Comparison of ENCODE assay signal across 9 cellular contexts in the genomic region with DNA sequence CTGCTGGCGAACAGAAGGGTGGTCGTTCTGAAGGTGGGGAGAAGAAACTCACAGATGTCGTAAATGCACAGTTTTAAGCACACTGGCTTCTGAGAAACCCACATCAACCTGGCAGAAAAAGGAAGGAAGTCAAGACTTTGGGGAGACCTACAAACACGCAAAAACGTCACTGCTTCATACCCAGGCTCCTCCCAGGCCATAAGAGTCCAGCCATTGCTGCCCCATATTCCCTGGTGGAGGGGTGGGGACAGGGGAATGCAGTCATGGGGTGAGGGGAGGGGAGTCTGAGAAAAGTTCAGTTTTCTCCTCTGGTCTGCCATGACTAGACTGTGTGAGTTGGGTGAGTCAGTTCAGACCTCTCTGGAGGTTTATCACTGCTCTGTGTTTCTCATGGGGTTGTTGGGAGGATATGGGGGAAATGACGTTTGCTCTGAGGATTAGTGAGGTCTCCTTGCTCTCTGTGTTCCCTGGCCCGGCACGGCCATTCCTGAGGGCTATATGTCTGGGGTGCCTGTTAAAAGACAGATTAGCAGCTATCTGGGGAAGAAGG.
DNase-seq lines count a peak whose midpoint lies in the region; ATAC-seq and TF ChIP-seq lines count a peak whose summit lies in the region.
"Had no signal": no experiment of that assay in that cellular context is flagged by ENCODE, and none has a peak within 500 bp of the region (broad histone marks: within the 10 kb centered on the region; RNA-seq: fewer than 3 reads in every experiment).

No MANE protein-coding gene starts in this region.

- H4K5ac ChIP-seq in H9 (ENCODE audit: insufficient read length, low read depth, low read length), result no peak overlapping the region

- no peaks in the 10 kb centered on the region for H3K23me2 ChIP-seq in H9 (ENCODE audit: insufficient read length, low read depth, low read length, poor library complexity, severe bottlenecking)

- no peak overlapping the region for H2BK5ac ChIP-seq in H9 (ENCODE audit: insufficient read length, low read length)

- no peaks in the 10 kb centered on the region for H3K79me2 ChIP-seq in H9 (ENCODE audit: insufficient read depth, low read length)
- H3K79me2 ChIP-seq in Karpas-422 (ENCODE audit: low read length), result no peaks in the 10 kb centered on the region

- no peak overlapping the region for H3T11ph ChIP-seq in H9 (ENCODE audit: low read length)

- no peak overlapping the region for H2BK12ac ChIP-seq in H9 (ENCODE audit: insufficient read length, low read depth, low read length)

- H3K4me3 ChIP-seq in BLaER1 treated with 17β-estradiol and CSF1 and Interleukin-3, amounts not matched to agents 10 nM and 100 nM, result no peak overlapping the region
- H3K4me3 ChIP-seq in Karpas-422 (ENCODE audit: low read length), result no peak overlapping the region

- H2AFZ ChIP-seq in H9 (ENCODE audit: low read length) (no peak overlapping the region), Karpas-422 (ENCODE audit: low read length) (no peak overlapping the region)

- no peaks in the 10 kb centered on the region for H3K9me2 ChIP-seq in Karpas-422 (replicated peaks; ENCODE audit: insufficient read depth, low read length)

- no peak overlapping the region for H2BK15ac ChIP-seq in H9 (ENCODE audit: low read depth, low read length)

- peaks cover 0 to 23% (median 12%) of the 10 kb centered on the region in 11 experiments; a peak in 13 of 22 replicates for H3K9me3 ChIP-seq in BLaER1 treated with 17β-estradiol and CSF1 and Interleukin-3, amounts not matched to agents 10 nM and 100 nM (replicated peaks in 1 of 11)
- H3K9me3 ChIP-seq in H9 (ENCODE audit: control insufficient read depth, low read depth, low read length) (no peaks in the 10 kb centered on the region), Karpas-422 (ENCODE audit: low read length) (no peaks in the 10 kb centered on the region)

- TF ChIP-seq CTCF in H9 (conservative IDR thresholded peaks at IDR 0.05), result no peak

- no peaks in the 10 kb centered on the region for H3K79me1 ChIP-seq in H9 (ENCODE audit: insufficient read depth, low read depth, low read length, poor library complexity, severe bottlenecking)

- H3K27ac ChIP-seq in BLaER1 treated with 17β-estradiol and CSF1 and Interleukin-3, amounts not matched to agents 10 nM and 100 nM, result peak overlapping the region in 8 of 11 experiments; percentile 2 to 61 (median 32); a peak in 14 of 22 replicates
- H3K27ac ChIP-seq in H9 (ENCODE audit: insufficient read length, low read depth, low read length) (no peak overlapping the region), layer of hippocampus (ENCODE audit: low read depth, low read length) (peak overlapping the region; percentile 14), Karpas-422 (ENCODE audit: low read length) (no peak overlapping the region)

- H3K4me1 Mint-ChIP-seq in H9, result peaks cover 32 to 35% of the 10 kb centered on the region in 2 experiments
- peaks cover 57% of the 10 kb centered on the region for H3K4me1 Mint-ChIP-seq in activated T-helper 1 cell treated with anti-CD3 and anti-CD28 coated beads, Interleukin-12 subunit alpha, Interleukin-12 subunit beta, Interleukin-2, Interleukin-4 antibody, amounts not matched to agents 30 ng/mL and 10 ng/mL and 1 ng/mL, durations not matched to agents 14 hours and 24 hours and 36 hours (ENCODE audit: low read depth)

- H4K91ac ChIP-seq in H9 (ENCODE audit: insufficient read length, low read depth, low read length), result no peak overlapping the region

- peaks cover 0 to 10% (median 0%) of the 10 kb centered on the region in 3 experiments; a peak in 4 of 7 replicates for H3K36me3 Mint-ChIP-seq in H9 (ENCODE audit: insufficient read depth in 1 of 3, low read depth in 3 of 3)
- peaks cover 15% of the 10 kb centered on the region for H3K36me3 Mint-ChIP-seq in activated T-helper 1 cell treated with anti-CD3 and anti-CD28 coated beads, Interleukin-12 subunit alpha, Interleukin-12 subunit beta, Interleukin-2, Interleukin-4 antibody, amounts not matched to agents 30 ng/mL and 10 ng/mL and 1 ng/mL, durations not matched to agents 14 hours and 24 hours and 36 hours (ENCODE audit: low read depth)

- H2AK5ac ChIP-seq in H9 (ENCODE audit: insufficient read length, low read length), result no peak overlapping the region

- H3K4me3 Mint-ChIP-seq in H9, result no peak overlapping the region
- H3K4me3 Mint-ChIP-seq in activated T-helper 1 cell treated with anti-CD3 and anti-CD28 coated beads, Interleukin-12 subunit alpha, Interleukin-12 subunit beta, Interleukin-2, Interleukin-4 antibody, amounts not matched to agents 30 ng/mL and 10 ng/mL and 1 ng/mL, durations not matched to agents 14 hours and 24 hours and 36 hours, result peak overlapping the region; percentile 56

- no peaks in the 10 kb centered on the region; a peak in 1 of 22 replicates for H4K20me1 ChIP-seq in BLaER1 treated with 17β-estradiol and CSF1 and Interleukin-3, amounts not matched to agents 10 nM and 100 nM
- H4K20me1 ChIP-seq in H9 (ENCODE audit: control insufficient read depth, insufficient read depth, insufficient read length) (no peaks in the 10 kb centered on the region), Karpas-422 (ENCODE audit: insufficient read depth, low read depth, low read length) (no peaks in the 10 kb centered on the region)

- no peak overlapping the region for H3K14ac ChIP-seq in H9 (ENCODE audit: insufficient read depth, low read length)

- H3K4me2 ChIP-seq in BLaER1 treated with 17β-estradiol and CSF1 and Interleukin-3, amounts not matched to agents 10 nM and 100 nM, result peak overlapping the region; percentile 53 to 76 (median 68)
- H3K4me2 ChIP-seq in H9 (ENCODE audit: insufficient read depth, insufficient read length, low read length), result no peak overlapping the region
- no peak overlapping the region for H3K4me2 ChIP-seq in Karpas-422 (ENCODE audit: low read depth, low read length, poor library complexity, severe bottlenecking)

- no CpG with 5 or more reads among the region's 8 CpGs for WGBS in H9 (ENCODE audit: extremely low coverage, insufficient read length, low lambda C conversion rate)

- DNase-seq in H9, result no peak
- peak; percentile 1 for DNase-seq in activated T-helper 1 cell treated with anti-CD3 and anti-CD28 coated beads, Interleukin-12 subunit alpha, Interleukin-12 subunit beta, Interleukin-2, Interleukin-4 antibody, amounts not matched to agents 30 ng/mL and 10 ng/mL and 1 ng/mL, durations not matched to agents 14 hours and 24 hours and 36 hours (ENCODE audit: low spot score)
- no peak for DNase-seq in COLO668 (lab: John Stamatoyannopoulos, UW; ENCODE audit: unreplicated experiment)
- no peak for DNase-seq in Karpas-422
- no peak for DNase-seq in retina
- DNase-seq: NCI-H345 had no signal

- H3K4me1 ChIP-seq in BLaER1 treated with 17β-estradiol and CSF1 and Interleukin-3, amounts not matched to agents 10 nM and 100 nM, result peaks cover 51 to 60% (median 56%) of the 10 kb centered on the region in 10 experiments
- H3K4me1 ChIP-seq in H9 (ENCODE audit: insufficient read depth, low read length), result peaks cover 8% of the 10 kb centered on the region; the same call in 1 of the 2 replicates
- no peaks in the 10 kb centered on the region for H3K4me1 ChIP-seq in Karpas-422 (ENCODE audit: low read length)

- no peak for ATAC-seq in HG02973 (IDR thresholded peaks at IDR 0.05; ENCODE audit: unreplicated experiment)

- intact Hi-C loops in activated T-helper 1 cell treated with anti-CD3 and anti-CD28 coated beads, Interleukin-12 subunit alpha, Interleukin-12 subunit beta, Interleukin-2, Interleukin-4 antibody, amounts not matched to agents 30 ng/mL and 10 ng/mL and 1 ng/mL, durations not matched to agents 14 hours and 24 hours and 36 hours (cut with micrococcal nuclease), result no loop called here

- no peaks in the 10 kb centered on the region for H3K27me3 Mint-ChIP-seq in H9 (ENCODE audit: low read depth)
- H3K27me3 Mint-ChIP-seq in activated T-helper 1 cell treated with anti-CD3 and anti-CD28 coated beads, Interleukin-12 subunit alpha, Interleukin-12 subunit beta, Interleukin-2, Interleukin-4 antibody, amounts not matched to agents 30 ng/mL and 10 ng/mL and 1 ng/mL, durations not matched to agents 14 hours and 24 hours and 36 hours (ENCODE audit: insufficient read depth), result no peaks in the 10 kb centered on the region

- no peak overlapping the region for H3K4ac ChIP-seq in H9 (ENCODE audit: low read depth, low read length)

- H3K9me3 Mint-ChIP-seq in H9, result no peaks in the 10 kb centered on the region
- peaks cover 26% of the 10 kb centered on the region for H3K9me3 Mint-ChIP-seq in activated T-helper 1 cell treated with anti-CD3 and anti-CD28 coated beads, Interleukin-12 subunit alpha, Interleukin-12 subunit beta, Interleukin-2, Interleukin-4 antibody, amounts not matched to agents 30 ng/mL and 10 ng/mL and 1 ng/mL, durations not matched to agents 14 hours and 24 hours and 36 hours

- H3K56ac ChIP-seq in H9 (ENCODE audit: insufficient read length, low read depth, low read length), result no peak overlapping the region

- peaks cover 0 to 19% (median 6%) of the 10 kb centered on the region in 11 experiments; a peak in 7 of 22 replicates for H3K36me3 ChIP-seq in BLaER1 treated with 17β-estradiol and CSF1 and Interleukin-3, amounts not matched to agents 10 nM and 100 nM
- no peaks in the 10 kb centered on the region for H3K36me3 ChIP-seq in Karpas-422 (ENCODE audit: insufficient read depth, low read length)

- no peak overlapping the region for H4K8ac ChIP-seq in H9 (replicated peaks; ENCODE audit: insufficient read length, low read depth, low read length)

- H3K27me3 ChIP-seq in BLaER1 treated with 17β-estradiol and CSF1 and Interleukin-3, amounts not matched to agents 10 nM and 100 nM, result peaks cover 0 to 31% (median 0%) of the 10 kb centered on the region in 11 experiments; a peak in 7 of 22 replicates
- no peaks in the 10 kb centered on the region for H3K27me3 ChIP-seq in H9 (ENCODE audit: insufficient read depth, low read length)
- no peaks in the 10 kb centered on the region for H3K27me3 ChIP-seq in layer of hippocampus (ENCODE audit: control insufficient read depth, insufficient read depth, low read length)
- no peaks in the 10 kb centered on the region for H3K27me3 ChIP-seq in Karpas-422 (ENCODE audit: low read length)

- no peak overlapping the region for H2BK120ac ChIP-seq in H9 (ENCODE audit: low read depth, low read length, poor library complexity, severe bottlenecking)

- H3K18ac ChIP-seq in H9 (ENCODE audit: insufficient read length, low read depth, low read length), result no peak overlapping the region

- H3K9ac ChIP-seq in BLaER1 treated with 17β-estradiol and CSF1 and Interleukin-3, amounts not matched to agents 10 nM and 100 nM, result peak overlapping the region in 1 of 11 experiments; percentile 36; a peak in 1 of 22 replicates
- H3K9ac ChIP-seq in H9 (ENCODE audit: extremely low read depth, insufficient read length, low read length) (no peak overlapping the region), Karpas-422 (ENCODE audit: low read length) (no peak overlapping the region)

- H2BK20ac ChIP-seq in H9 (ENCODE audit: low read depth, low read length, poor library complexity, severe bottlenecking), result no peak overlapping the region

- no peak overlapping the region for H3K23ac ChIP-seq in H9 (ENCODE audit: insufficient read length, low read depth, low read length)

- peak overlapping the region; percentile 54 to 92 (median 62); a peak in 6 of 7 replicates for H3K27ac Mint-ChIP-seq in H9
- peak overlapping the region; percentile 79 for H3K27ac Mint-ChIP-seq in activated T-helper 1 cell treated with anti-CD3 and anti-CD28 coated beads, Interleukin-12 subunit alpha, Interleukin-12 subunit beta, Interleukin-2, Interleukin-4 antibody, amounts not matched to agents 30 ng/mL and 10 ng/mL and 1 ng/mL, durations not matched to agents 14 hours and 24 hours and 36 hours

Comparison
In these comparisons a context has a peak if more than half of its experiments do, and no peak if none do; other contexts are left out.
1. H3K27ac ChIP-seq: peak in BLaER1 treated with 17β-estradiol and CSF1 and Interleukin-3, amounts not matched to agents 10 nM and 100 nM (8 of 11) and layer of hippocampus (single experiment); none in H9 (single experiment) and Karpas-422 (single experiment).
2. H3K4me2 ChIP-seq: peak in BLaER1 treated with 17β-estradiol and CSF1 and Interleukin-3, amounts not matched to agents 10 nM and 100 nM (11 of 11); none in H9 (single experiment) and Karpas-422 (single experiment).